Comparison of ENCODE assay signal across 1 cellular context in genomic region chr6:105189026-105189680, GRCh38.
TF ChIP-seq lines count a peak whose summit lies in the region.

No MANE protein-coding gene starts in this region.

TF ChIP-seq in endothelial cell of umbilical vein, 7 proteins besides CTCF, POLR2A, EP300 and RAD21 (continued from another document):
- no peak for TF ChIP-seq MAX (IDR thresholded peaks at IDR 0.05; ENCODE audit: insufficient read depth, insufficient read length)
- no peak for TF ChIP-seq EZH2 (IDR thresholded peaks at IDR 0.05; ENCODE audit: borderline replicate concordance, low read depth, low read length, severe bottlenecking)
- TF ChIP-seq GATA2 (IDR thresholded peaks at IDR 0.05; ENCODE audit: insufficient read depth, insufficient read length, low read depth, low read length) = peak; percentile 43
- TF ChIP-seq POLR2AphosphoS5 (IDR thresholded peaks at IDR 0.05; ENCODE audit: insufficient read depth, low read depth, low read length) = no peak
- peak; percentile 50 for TF ChIP-seq FOS (IDR thresholded peaks at IDR 0.05; ENCODE audit: borderline replicate concordance, insufficient read depth, low read length)
- TF ChIP-seq JUN (IDR thresholded peaks at IDR 0.05; ENCODE audit: borderline replicate concordance, insufficient read depth, insufficient read length, low read depth) = peak; percentile 38
